12 cellular contexts compared by ENCODE assay signal in the genomic region with DNA sequence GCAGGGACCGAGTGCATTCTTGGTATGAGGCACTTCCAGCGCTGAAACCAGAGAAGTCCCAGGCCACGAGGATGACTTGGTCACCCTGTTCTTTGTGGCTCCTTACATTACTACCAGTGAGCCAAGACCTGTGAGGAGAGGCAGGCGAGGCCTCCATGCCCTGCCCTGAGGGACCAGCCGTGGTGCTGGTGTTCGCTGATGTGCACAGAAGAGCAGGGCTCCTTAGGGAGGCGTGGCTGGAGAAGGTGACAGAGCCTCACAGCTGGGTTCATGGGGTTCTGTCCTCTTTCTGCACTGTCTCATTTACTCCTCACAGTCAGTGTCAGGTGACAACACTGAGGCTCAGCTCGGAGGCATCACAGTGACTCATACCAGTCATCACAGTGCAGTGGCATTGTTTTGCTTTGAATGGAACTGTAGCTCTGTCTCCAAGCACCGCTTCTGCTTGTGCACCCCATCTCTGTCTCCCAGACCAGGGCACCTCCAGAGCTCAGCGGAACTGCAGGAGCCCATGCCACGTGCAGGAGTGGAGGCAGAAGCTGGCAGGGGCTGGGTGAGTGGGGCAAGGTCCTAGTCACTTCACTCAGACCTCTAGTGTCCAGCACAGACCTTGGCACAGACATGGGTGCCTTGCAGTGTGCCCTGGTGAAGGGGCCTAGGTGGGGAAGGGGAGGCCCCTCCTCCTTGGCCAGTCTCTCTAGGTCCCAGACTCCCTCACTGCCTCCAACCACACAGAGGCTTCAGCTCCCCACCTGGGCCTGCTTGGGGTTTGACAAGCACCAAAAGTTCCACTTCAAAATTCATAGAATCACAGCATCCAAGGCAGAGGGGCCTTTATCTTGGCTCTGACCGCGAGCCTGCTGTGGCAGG.
DNase-seq lines count a peak whose midpoint lies in the region; ATAC-seq and TF ChIP-seq lines count a peak whose summit lies in the region.
"Had no signal": no experiment of that assay in that cellular context is flagged by ENCODE, and none has a peak within 500 bp of the region (broad histone marks: within the 10 kb centered on the region; RNA-seq: fewer than 3 reads in every experiment).

No MANE protein-coding gene starts in this region.

- no peaks in the 10 kb centered on the region for H3K9me3 ChIP-seq in Karpas-422 (ENCODE audit: low read length)
- H3K9me3 ChIP-seq in sigmoid colon: no peaks in the 10 kb centered on the region

- H3K27ac ChIP-seq in Karpas-422 (ENCODE audit: low read length) (no peak overlapping the region), sigmoid colon (no peak overlapping the region)
- H3K27ac ChIP-seq: VCaP had no signal

- H3K4me2 ChIP-seq in Karpas-422 (ENCODE audit: low read depth, low read length, poor library complexity, severe bottlenecking): no peak overlapping the region

- intact Hi-C loops in sigmoid colon (cut with DNase I): no loop called here

- DNase-seq in ELF-1 (ENCODE audit: low read depth, low spot score): peak; percentile 5
- peak; percentile 51 for DNase-seq in Karpas-422
- peak; percentile 38 for DNase-seq in sigmoid colon
- no peak for DNase-seq in NCI-H146 treated with DMSO at 0.1 percent for 48 hours (lab: John Stamatoyannopoulos, UW; ENCODE audit: unreplicated experiment)
- no peak for DNase-seq in NCI-H1092 treated with DMSO at 0.1 percent for 48 hours (lab: John Stamatoyannopoulos, UW)
- DNase-seq in NAMALWA (ENCODE audit: low spot score): no peak
- DNase-seq: kidney, NCI-H226 had no signal

- no peak overlapping the region for H2AFZ ChIP-seq in Karpas-422 (ENCODE audit: low read length)

- no peaks in the 10 kb centered on the region for H4K20me1 ChIP-seq in Karpas-422 (ENCODE audit: insufficient read depth, low read depth, low read length)

- H3K4me1 ChIP-seq in Karpas-422 (ENCODE audit: low read length): peaks cover 15% of the 10 kb centered on the region
- no peaks in the 10 kb centered on the region for H3K4me1 ChIP-seq in sigmoid colon

- 60 to 69% methylated on average over 13 of the region's 13 CpGs for WGBS in sigmoid colon, 2 donors

- H3K9me2 ChIP-seq in Karpas-422 (replicated peaks; ENCODE audit: insufficient read depth, low read length): no peaks in the 10 kb centered on the region

- H3K9ac ChIP-seq in Karpas-422 (ENCODE audit: low read length): no peak overlapping the region

- H3K79me2 ChIP-seq in Karpas-422 (ENCODE audit: low read length): no peaks in the 10 kb centered on the region

- ATAC-seq in esophagus mucosa (peak; percentile 68), HG03460 (IDR thresholded peaks at IDR 0.05; ENCODE audit: unreplicated experiment) (no peak)
- ATAC-seq: Right ventricle myocardium inferior had no signal

- H3K36me3 ChIP-seq in Karpas-422 (ENCODE audit: insufficient read depth, low read length) (no peaks in the 10 kb centered on the region), sigmoid colon (no peaks in the 10 kb centered on the region)

- TF ChIP-seq EP300 in sigmoid colon (IDR thresholded peaks at IDR 0.05): no peak

- H3K27me3 ChIP-seq in Karpas-422 (ENCODE audit: low read length): no peaks in the 10 kb centered on the region
- peaks cover 0 to 32% (median 8%) of the 10 kb centered on the region in 3 donors for H3K27me3 ChIP-seq in sigmoid colon

- TF ChIP-seq CTCF in sigmoid colon (IDR thresholded peaks at IDR 0.05): no peak

- H3K4me3 ChIP-seq in Karpas-422 (ENCODE audit: low read length): no peak overlapping the region
- no peak overlapping the region for H3K4me3 ChIP-seq in sigmoid colon

- no peak for TF ChIP-seq POLR2A in sigmoid colon (IDR thresholded peaks at IDR 0.05)

Comparison
In these comparisons a context has a peak if more than half of its experiments do, and no peak if none do; other contexts are left out.
1. DNase-seq: peak in ELF-1 (single experiment), Karpas-422 (single experiment) and sigmoid colon (single experiment); none in NCI-H146 treated with DMSO at 0.1 percent for 48 hours (single experiment), NCI-H1092 treated with DMSO at 0.1 percent for 48 hours (single experiment) and NAMALWA (single experiment).